1 cellular context compared by ENCODE assay signal in genomic region chr6:34592208-34592952, GRCh38.
TF ChIP-seq lines count a peak whose summit lies in the region.

No MANE protein-coding gene starts in this region.

TF ChIP-seq in H1, 55 proteins besides CTCF, POLR2A, EP300 and RAD21:
- TF ChIP-seq MAFK (IDR thresholded peaks at IDR 0.05; ENCODE audit: low read depth, low read length) (peak; percentile 11; the same call in 1 of the 2 replicates), SP2 (IDR thresholded peaks at IDR 0.05; ENCODE audit: low read length) (no peak)
